Comparison of ENCODE assay signal across 11 cellular contexts in genomic region chr2:74551942-74552913, GRCh38. TPM values are rescaled to one million over a fixed set of nuclear protein-coding genes. Genes with fewer than 3 reads are reported as not detected.
A peak's percentile ranks its signal among the peaks of the same experiment; 100 is the strongest.
DNase-seq lines count a peak whose midpoint lies in the region; ATAC-seq and TF ChIP-seq lines count a peak whose summit lies in the region.
"Had no signal": no experiment of that assay in that cellular context is flagged by ENCODE, and none has a peak within 500 bp of the region (broad histone marks: within the 10 kb centered on the region; RNA-seq: fewer than 3 reads in every experiment).

No MANE protein-coding gene starts in this region.

- peak overlapping the region; percentile 32 for H3K27ac Mint-ChIP-seq in T-helper 1 cell treated with Interleukin-12 subunit alpha and Interleukin-12 subunit beta and Interleukin-4 antibody, amounts not matched to agents 30 μg/mL and 1 μg/mL, for 36 hours

- DNase-seq in T-helper 1 cell: no peak
- DNase-seq in GM20000 (ENCODE audit: low spot score): peak; percentile 52
- DNase-seq in brain microvascular endothelial cell: no peak
- DNase-seq in iPS-NIHi7 (ENCODE audit: extremely low spot score): no peak
- DNase-seq in lower lobe of right lung: no peak
- no peak for DNase-seq in ureter (ENCODE audit: low spot score)

- H3K9me3 ChIP-seq in neuron (ENCODE audit: low read length) (peaks cover 3% of the 10 kb centered on the region), lower lobe of right lung (no peaks in the 10 kb centered on the region)
- H3K9me3 ChIP-seq: A549, thyroid gland had no signal

- no peak overlapping the region for H3K27ac ChIP-seq in brain microvascular endothelial cell
- no peak overlapping the region for H3K27ac ChIP-seq in lower lobe of right lung

- no peak for TF ChIP-seq CTCF in GM20000 (IDR thresholded peaks at IDR 0.05; ENCODE audit: extremely low read depth, missing control alignments)
- no peak for TF ChIP-seq CTCF in brain microvascular endothelial cell (IDR thresholded peaks at IDR 0.05; ENCODE audit: low read depth, low read length, missing control alignments)
- TF ChIP-seq CTCF in lower lobe of right lung (IDR thresholded peaks at IDR 0.05): no peak

- H3K4me1 ChIP-seq in neuron (ENCODE audit: insufficient read depth, low read length) (peaks cover 13% of the 10 kb centered on the region), lower lobe of right lung (peaks cover 35% of the 10 kb centered on the region)

- H2AFZ ChIP-seq in neuron (ENCODE audit: low read depth, low read length): no peak overlapping the region

- in situ Hi-C loops in brain microvascular endothelial cell (cut with HindIII; ENCODE audit: low pct_ligation_motif_present, low sequenced_read_pairs): no loop called here

- H3K4me3 ChIP-seq in brain microvascular endothelial cell (ENCODE audit: low read depth, low read length) (peak overlapping the region; percentile 90), neuron (ENCODE audit: low read length) (peak overlapping the region; percentile 63), lower lobe of right lung (no peak overlapping the region)
- H3K4me3 ChIP-seq: A549, thyroid gland had no signal

- H3K4me3 Mint-ChIP-seq in T-helper 1 cell treated with Interleukin-12 subunit alpha and Interleukin-12 subunit beta and Interleukin-4 antibody, amounts not matched to agents 30 μg/mL and 1 μg/mL, for 36 hours: peak overlapping the region; percentile 43

- H3K27me3 ChIP-seq in brain microvascular endothelial cell (replicated peaks) (no peaks in the 10 kb centered on the region), neuron (ENCODE audit: insufficient read depth, low read length) (no peaks in the 10 kb centered on the region), lower lobe of right lung (ENCODE audit: low read depth) (no peaks in the 10 kb centered on the region)
- H3K27me3 ChIP-seq: thyroid gland had no signal

- H3K36me3 ChIP-seq in brain microvascular endothelial cell (replicated peaks): peaks cover 6% of the 10 kb centered on the region
- peaks cover 29% of the 10 kb centered on the region for H3K36me3 ChIP-seq in neuron (ENCODE audit: insufficient read depth, low read length)
- H3K36me3 ChIP-seq in lower lobe of right lung: peaks cover 12% of the 10 kb centered on the region

- H3K9me3 Mint-ChIP-seq in T-helper 1 cell treated with Interleukin-12 subunit alpha and Interleukin-12 subunit beta and Interleukin-4 antibody, amounts not matched to agents 30 μg/mL and 1 μg/mL, for 36 hours: no peaks in the 10 kb centered on the region

- intact Hi-C loops in lower lobe of right lung (cut with DNase I): no loop called here

- no peak for ATAC-seq in lower lobe of right lung

- H3K36me3 Mint-ChIP-seq in T-helper 1 cell treated with Interleukin-12 subunit alpha and Interleukin-12 subunit beta and Interleukin-4 antibody, amounts not matched to agents 30 μg/mL and 1 μg/mL, for 36 hours (ENCODE audit: low read depth): peaks cover 6% of the 10 kb centered on the region

- peaks cover 27% of the 10 kb centered on the region for H3K27me3 Mint-ChIP-seq in T-helper 1 cell treated with Interleukin-12 subunit alpha and Interleukin-12 subunit beta and Interleukin-4 antibody, amounts not matched to agents 30 μg/mL and 1 μg/mL, for 36 hours (ENCODE audit: low read depth)

- peaks cover 21% of the 10 kb centered on the region for H3K4me1 Mint-ChIP-seq in T-helper 1 cell treated with Interleukin-12 subunit alpha and Interleukin-12 subunit beta and Interleukin-4 antibody, amounts not matched to agents 30 μg/mL and 1 μg/mL, for 36 hours (ENCODE audit: low read depth)

RNA-seq across cellular contexts. Expression of gene LOXL3, which starts 1.5 kb away (rescaled TPM):
- total RNA-seq in lower lobe of right lung: 12.1 TPM
- 6.4 TPM for total RNA-seq in ureter

RNA-seq across cellular contexts. Expression of gene DOK1, which starts 2.3 kb away (rescaled TPM):
- total RNA-seq in lower lobe of right lung (38.4 TPM), ureter (11.8 TPM)

RNA-seq across cellular contexts. Expression of gene HTRA2, which starts 22.5 kb away (rescaled TPM):
- total RNA-seq in lower lobe of right lung (34.3 TPM), ureter (22.4 TPM)

RNA-seq across cellular contexts. Expression of gene AUP1, which starts 22.7 kb away (rescaled TPM):
- 122 TPM for total RNA-seq in lower lobe of right lung
- 98.5 TPM for total RNA-seq in ureter

RNA-seq across cellular contexts. Expression of gene DQX1, which starts 26.2 kb away (rescaled TPM):
- total RNA-seq in lower lobe of right lung (0.44 TPM), ureter (1.4 TPM)
- total RNA-seq: sciatic nerve, thyroid gland had no signal
